Comparison of ENCODE assay signal across 8 cellular contexts in genomic region chr13:97976551-97977375, GRCh38. TPM values are rescaled to one million over a fixed set of nuclear protein-coding genes. Genes with fewer than 3 reads are reported as not detected.
DNase-seq lines count a peak whose midpoint lies in the region; ATAC-seq and TF ChIP-seq lines count a peak whose summit lies in the region.

No MANE protein-coding gene starts in this region.

- H4K20me1 ChIP-seq in OCI-LY7 (ENCODE audit: insufficient read depth, low read length) = peaks cover 30% of the 10 kb centered on the region

- peak; percentile 12 for DNase-seq in Ammon's horn (ENCODE audit: low spot score)
- peak; percentile 8 for DNase-seq in OCI-LY7 (ENCODE audit: low spot score)
- no peak for DNase-seq in astrocyte of the cerebellum (ENCODE audit: low read depth)
- no peak for DNase-seq in NAMALWA (ENCODE audit: low spot score)

- TF ChIP-seq POLR2A in GM18505 (IDR thresholded peaks at IDR 0.05; ENCODE audit: borderline replicate concordance, extremely low read depth, insufficient read depth, insufficient read length) = no peak

- in situ Hi-C loops in astrocyte of the cerebellum (cut with HindIII; ENCODE audit: low sequenced_read_pairs) = no loop called here

- POLR2A ChIA-PET in OCI-LY7 (lab: Charles Lee) = no interaction called here

- H3K27ac ChIP-seq in OCI-LY7 (ENCODE audit: low read depth, low read length, poor library complexity, severe bottlenecking) = peak overlapping the region; percentile 44

- CTCF ChIA-PET in OCI-LY7 (lab: Charles Lee; ENCODE audit: unreplicated experiment) = no interaction called here

- peak overlapping the region; percentile 93 for H3K4me2 ChIP-seq in OCI-LY7 (ENCODE audit: low read length)
- H3K4me2 ChIP-seq in skeletal muscle satellite cell (ENCODE audit: low read length) = peak overlapping the region; percentile 82

- H2AFZ ChIP-seq in OCI-LY7 (ENCODE audit: low read length) = no peak overlapping the region

- H3K9me3 ChIP-seq in OCI-LY7 (ENCODE audit: low read length) (no peaks in the 10 kb centered on the region), iPS-18c (ENCODE audit: control insufficient read depth, insufficient read depth, low read length) (no peaks in the 10 kb centered on the region), skeletal muscle satellite cell (replicated peaks; ENCODE audit: low read length) (no peaks in the 10 kb centered on the region)

- intact Hi-C loops in OCI-LY7 (cut with micrococcal nuclease; ENCODE audit: unreplicated experiment) = loop anchor here (5.0 kb wide), 1 partner anchor 119 kb away; no protein-coding TSS in a partner anchor

- H3K9me2 ChIP-seq in OCI-LY7 (ENCODE audit: insufficient read depth, low read length) = no peaks in the 10 kb centered on the region

- H3K79me2 ChIP-seq in OCI-LY7 (ENCODE audit: insufficient read depth, low read depth, low read length) = peaks cover 48% of the 10 kb centered on the region

- peak overlapping the region; percentile 87 for H3K4me3 ChIP-seq in OCI-LY7 (ENCODE audit: low read depth, low read length, poor library complexity, severe bottlenecking)
- H3K4me3 ChIP-seq in astrocyte of the cerebellum (ENCODE audit: low read depth, low read length) = peak overlapping the region; percentile 67
- H3K4me3 ChIP-seq in iPS-18c (ENCODE audit: insufficient read depth, low read depth, low read length) = peak overlapping the region; percentile 78
- peak overlapping the region; percentile 99 for H3K4me3 ChIP-seq in skeletal muscle satellite cell (ENCODE audit: low read length)

- peaks cover 19% of the 10 kb centered on the region for H3K36me3 ChIP-seq in OCI-LY7 (ENCODE audit: insufficient read depth, low read length)
- peaks cover 8% of the 10 kb centered on the region for H3K36me3 ChIP-seq in skeletal muscle satellite cell (ENCODE audit: insufficient read depth, low read length)

- H3K4me1 ChIP-seq in OCI-LY7 (ENCODE audit: insufficient read depth, low read length, poor library complexity, severe bottlenecking) = peaks cover 30% of the 10 kb centered on the region
- peaks cover 28% of the 10 kb centered on the region for H3K4me1 ChIP-seq in skeletal muscle satellite cell (ENCODE audit: control insufficient read depth, insufficient read depth, low read length)

- H3K27me3 ChIP-seq in skeletal muscle satellite cell (ENCODE audit: control insufficient read depth, insufficient read depth, low read length) = no peaks in the 10 kb centered on the region

- peak; percentile 34 for ATAC-seq in GM18505 (IDR thresholded peaks at IDR 0.05; ENCODE audit: unreplicated experiment)
- ATAC-seq in HG02884 (IDR thresholded peaks at IDR 0.05; ENCODE audit: unreplicated experiment) = peak; percentile 35

- TF ChIP-seq CTCF in OCI-LY7 (conservative IDR thresholded peaks at IDR 0.05; ENCODE audit: low read length) = no peak
- no peak for TF ChIP-seq CTCF in astrocyte of the cerebellum (IDR thresholded peaks at IDR 0.05; ENCODE audit: low read depth, low read length, missing control alignments)

- BruUV-seq in OCI-LY7 (replicated peaks; lab: Mats Ljungman, UMichigan) = no TSS peak

- H3K9ac ChIP-seq in skeletal muscle satellite cell (ENCODE audit: low read depth, low read length) = peak overlapping the region; percentile 94

RNA-seq across cellular contexts. Expression of gene IPO5, which starts 23.3 kb away (rescaled TPM):
- total RNA-seq in OCI-LY7 (2014; rRNA removed; shearing (Covaris generic)) = 68.5 and 81.8 TPM in 2 replicates
- total RNA-seq in OCI-LY7 (2022) = 112 and 116 TPM in 2 replicates
- 182 and 268 TPM in 2 replicates for total RNA-seq in skeletal muscle satellite cell (2012; rRNA removed)

Comparison
In these comparisons a context has a peak if more than half of its experiments do, and no peak if none do; other contexts are left out.
1. DNase-seq: peak in Ammon's horn (single experiment) and OCI-LY7 (single experiment); none in astrocyte of the cerebellum (single experiment) and NAMALWA (single experiment).
2. Peak in every context shown above with its lines, with median percentiles within 50 percentile points of each other: H3K4me3 ChIP-seq.